Comparison of ENCODE assay signal across 20 cellular contexts in genomic region chr4:84597450-84597849, GRCh38. TPM values are rescaled to one million over a fixed set of nuclear protein-coding genes. Genes with fewer than 3 reads are reported as not detected.
A peak's percentile ranks its signal among the peaks of the same experiment; 100 is the strongest.
DNase-seq lines count a peak whose midpoint lies in the region; ATAC-seq, FAIRE-seq and TF ChIP-seq lines count a peak whose summit lies in the region.
"Had no signal": no experiment of that assay in that cellular context is flagged by ENCODE, and none has a peak within 500 bp of the region (broad histone marks: within the 10 kb centered on the region; RNA-seq: fewer than 3 reads in every experiment).

No MANE protein-coding gene starts in this region.

- CTCF ChIA-PET in H1 (lab: Charles Lee; ENCODE audit: partially characterized antibody) = interaction anchor here (1.2 kb wide), 1 partner anchor 13 kb away, joined by 3 read pairs; no protein-coding TSS in a partner anchor

- H3K9me3 Mint-ChIP-seq in glutamatergic neuron (ENCODE audit: unreplicated experiment) = no peaks in the 10 kb centered on the region
- H3K9me3 Mint-ChIP-seq: activated CD4-positive, alpha-beta T cell treated with anti-CD3 and anti-CD28 coated beads, Interleukin-2, amount 10 ng/mL, durations not matched to agents 7 days and 5 days; activated T-cell treated with anti-CD3 and anti-CD28 coated beads, Interleukin-2, amount 50 U/mL, for 24 hours had no signal

- H3K36me3 ChIP-seq in H1 (ENCODE audit: control insufficient read depth in 2 of 4, insufficient read depth in 4 of 4, low read length in 3 of 4) (no peaks in the 10 kb centered on the region), mucosa of descending colon (ENCODE audit: low read depth) (no peaks in the 10 kb centered on the region), GM23248 (ENCODE audit: low read depth) (no peaks in the 10 kb centered on the region)
- H3K36me3 ChIP-seq: BLaER1 treated with 17β-estradiol and CSF1 and Interleukin-3, amounts not matched to agents 10 nM and 100 nM; pancreas; tibial artery had no signal

- intact Hi-C loops in mucosa of descending colon (cut with DNase I, micrococcal nuclease) = no loop called here

- H4K20me1 ChIP-seq in H1 (replicated peaks in 1 of 2; ENCODE audit: control insufficient read depth in 1 of 2, insufficient read depth in 2 of 2, low read length in 2 of 2) (no peaks in the 10 kb centered on the region), GM23248 (ENCODE audit: insufficient read depth) (no peaks in the 10 kb centered on the region)
- H4K20me1 ChIP-seq: BLaER1 treated with 17β-estradiol and CSF1 and Interleukin-3, amounts not matched to agents 10 nM and 100 nM had no signal

- H3K4me3 ChIP-seq in H1 (ENCODE audit: extremely low read depth in 1 of 4, insufficient read depth in 2 of 4, low read depth in 3 of 4, low read length in 4 of 4) = no peak overlapping the region
- no peak overlapping the region for H3K4me3 ChIP-seq in mucosa of descending colon
- H3K4me3 ChIP-seq in GM23248 = no peak overlapping the region
- H3K4me3 ChIP-seq: BLaER1 treated with 17β-estradiol and CSF1 and Interleukin-3, amounts not matched to agents 10 nM and 100 nM; pancreas; tibial artery had no signal

- DNase-seq in DMS53 (lab: John Stamatoyannopoulos, UW) (peak; percentile 37), DMS53 treated with DMSO at 0.1 percent for 48 hours (lab: John Stamatoyannopoulos, UW; ENCODE audit: unreplicated experiment) (no peak), OCI-M1 (lab: John Stamatoyannopoulos, UW) (peak; percentile 56), H1 (ENCODE audit: low read depth in 1 of 2, low spot score in 2 of 2) (no peak), mucosa of descending colon (no peak), GM13977 (ENCODE audit: low spot score) (no peak), glutamatergic neuron (no peak), GM23248 (no peak)
- DNase-seq: 8988T; activated CD4-positive, alpha-beta T cell treated with anti-CD3 and anti-CD28 coated beads, Interleukin-2, amount 10 ng/mL, durations not matched to agents 7 days and 5 days; activated naive CD8-positive, alpha-beta T cell treated with anti-CD3 and anti-CD28 coated beads, Interleukin-2, amount 10 ng/mL, durations not matched to agents 7 days and 5 days; activated T-cell treated with anti-CD3 and anti-CD28 coated beads, Interleukin-2, amount 50 U/mL, for 24 hours; caudate nucleus; DMS79 treated with DMSO at 0.1 percent for 48 hours; effector CD8-positive, alpha-beta T cell; NCI-H446; pancreas; stimulated activated CD4-positive, alpha-beta T cell treated with anti-CD3 and anti-CD28 coated beads, Interleukin-4, amount 100 ng/mL, for 1 hour; tibial artery had no signal

- H3K36me3 Mint-ChIP-seq in glutamatergic neuron (ENCODE audit: unreplicated experiment) = no peaks in the 10 kb centered on the region
- H3K36me3 Mint-ChIP-seq: activated naive CD8-positive, alpha-beta T cell treated with anti-CD3 and anti-CD28 coated beads, Interleukin-2, amount 10 ng/mL, durations not matched to agents 7 days and 5 days had no signal

- H3F3A ChIP-seq in GM23248 (ENCODE audit: insufficient read depth) = no peaks in the 10 kb centered on the region

- H2BK12ac ChIP-seq in H1 (ENCODE audit: low read depth, low read length) = peak overlapping the region; percentile 68

- H3K9me3 ChIP-seq in H1 (ENCODE audit: insufficient read depth in 2 of 2, low read depth in 1 of 2, low read length in 1 of 2) (0 out of 4 replicates have a peak, but pooled peaks cover 0 to 2% of the 10 kb centered on the region in 2 experiments), mucosa of descending colon (no peaks in the 10 kb centered on the region), GM23248 (ENCODE audit: low read depth) (no peaks in the 10 kb centered on the region)
- H3K9me3 ChIP-seq: BLaER1 treated with 17β-estradiol and CSF1 and Interleukin-3, amounts not matched to agents 10 nM and 100 nM; pancreas; tibial artery had no signal

- peak; percentile 23 for ATAC-seq in mucosa of descending colon

- peak overlapping the region; percentile 98 for H2AK5ac ChIP-seq in H1 (ENCODE audit: low read depth, low read length)

- H3K9ac ChIP-seq in H1 (replicated peaks in 1 of 4; ENCODE audit: extremely low read depth in 1 of 4, low read depth in 3 of 4, low read length in 3 of 4) = no peak overlapping the region
- no peak overlapping the region for H3K9ac ChIP-seq in GM23248
- H3K9ac ChIP-seq: BLaER1 treated with 17β-estradiol and CSF1 and Interleukin-3, amounts not matched to agents 10 nM and 100 nM had no signal

- no peak overlapping the region for H3K14ac ChIP-seq in H1 (ENCODE audit: insufficient read length)

- WGBS in H1 (ENCODE audit: extremely low coverage in 1 of 2, insufficient coverage in 1 of 2, insufficient read length in 1 of 2, insufficient replicate concordance in 2 of 2, low coverage in 1 of 2, low lambda C conversion rate in 2 of 2, missing lambda C conversion rate in 1 of 2), 2 experiments = 91% methylated on average over 3 of the region's 4 CpGs; no CpG with 5 or more reads in 1 of the 2 experiments
- 71 to 74% methylated on average over 4 of the region's 4 CpGs for WGBS in GM23248 (ENCODE audit: low coverage in 1 of 2, low lambda C conversion rate in 2 of 2, missing lambda C conversion rate in 2 of 2), 2 experiments

- H2BK120ac ChIP-seq in H1 (replicated peaks; ENCODE audit: low read depth, low read length) = peak overlapping the region; percentile 24

- H3K4me1 Mint-ChIP-seq in glutamatergic neuron (ENCODE audit: low read depth, unreplicated experiment) = no peaks in the 10 kb centered on the region
- H3K4me1 Mint-ChIP-seq: activated CD4-positive, alpha-beta T cell treated with anti-CD3 and anti-CD28 coated beads, Interleukin-2, amount 10 ng/mL, durations not matched to agents 7 days and 5 days; activated naive CD8-positive, alpha-beta T cell treated with anti-CD3 and anti-CD28 coated beads, Interleukin-2, amount 10 ng/mL, durations not matched to agents 7 days and 5 days had no signal

- H3K27me3 Mint-ChIP-seq in glutamatergic neuron (ENCODE audit: unreplicated experiment) = no peaks in the 10 kb centered on the region

- H3K4me3 Mint-ChIP-seq in glutamatergic neuron (ENCODE audit: unreplicated experiment) = no peak overlapping the region
- H3K4me3 Mint-ChIP-seq: activated CD4-positive, alpha-beta T cell treated with anti-CD3 and anti-CD28 coated beads, Interleukin-2, amount 10 ng/mL, durations not matched to agents 7 days and 5 days; activated naive CD8-positive, alpha-beta T cell treated with anti-CD3 and anti-CD28 coated beads, Interleukin-2, amount 10 ng/mL, durations not matched to agents 7 days and 5 days; activated T-cell treated with anti-CD3 and anti-CD28 coated beads, Interleukin-2, amount 50 U/mL, for 24 hours had no signal

- H4K91ac ChIP-seq in H1 (replicated peaks; ENCODE audit: insufficient read length, low read length) = no peak overlapping the region

- TF ChIP-seq POLR2A in H1 (IDR thresholded peaks at IDR 0.05; ENCODE audit: control extremely low read depth in 1 of 2, low read depth in 2 of 2, low read length in 2 of 2) = no peak

- POLR2A ChIA-PET in H1 (lab: Charles Lee; ENCODE audit: partially characterized antibody) = interaction anchor here (0.7 to 5.0 kb wide), 3 partner anchors 13 to 1967 kb away, joined by 3 to 40 read pairs (median 4); partner anchors contain the start of gene CDS1

- TF ChIP-seq CTCF in H1 (IDR thresholded peaks at IDR 0.05; ENCODE audit: control extremely low read depth in 1 of 3, insufficient read depth in 1 of 3, low read depth in 1 of 3, low read length in 3 of 3) (no peak), mucosa of descending colon (IDR thresholded peaks at IDR 0.05) (no peak), GM13977 (IDR thresholded peaks at IDR 0.05; ENCODE audit: extremely low read depth, insufficient read depth, missing control alignments) (no peak), glutamatergic neuron (IDR thresholded peaks at IDR 0.05; ENCODE audit: partially characterized antibody, unreplicated experiment) (no peak)

- no peak overlapping the region for H4K8ac ChIP-seq in H1 (ENCODE audit: extremely low read depth, insufficient read depth, low read length)

- TF ChIP-seq EP300 in H1 (IDR thresholded peaks at IDR 0.05; ENCODE audit: borderline replicate concordance in 1 of 2, low read depth in 2 of 2, low read length in 2 of 2) = no peak

- peak overlapping the region; percentile 69 for H2BK5ac ChIP-seq in H1 (ENCODE audit: low read depth, low read length)

- H3K4me1 ChIP-seq in H1 (replicated peaks in 1 of 4; ENCODE audit: control insufficient read depth in 3 of 4, insufficient read depth in 4 of 4, low read length in 3 of 4) (peaks cover 0 to 10% (median 4%) of the 10 kb centered on the region in 4 experiments; a peak in 4 of 7 replicates), mucosa of descending colon (ENCODE audit: low read depth) (no peaks in the 10 kb centered on the region), GM23248 (ENCODE audit: insufficient read depth) (no peaks in the 10 kb centered on the region)
- H3K4me1 ChIP-seq: pancreas, tibial artery had no signal

- no peak overlapping the region for H3K23ac ChIP-seq in H1 (ENCODE audit: insufficient read length)

- H3K56ac ChIP-seq in H1 (replicated peaks; ENCODE audit: insufficient read length, low read depth, low read length) = no peak overlapping the region

- no peak overlapping the region for H4K5ac ChIP-seq in H1 (ENCODE audit: insufficient read length, low read depth, low read length)

- H3K4me2 ChIP-seq in H1 (ENCODE audit: insufficient read depth in 1 of 2, low read depth in 2 of 2, low read length in 2 of 2) (no peak overlapping the region), GM23248 (ENCODE audit: unreplicated experiment) (no peak overlapping the region)

- H3K18ac ChIP-seq in H1 (ENCODE audit: extremely low read depth, low read length) = 0 out of 2 replicates have a peak overlapping the region, but pooled peaks have one; percentile 72

- no peak overlapping the region; the same call in 1 of the 2 replicates for H2BK20ac ChIP-seq in H1 (ENCODE audit: low read length)

- H3K79me1 ChIP-seq in H1 (ENCODE audit: low read depth, low read length) = peaks cover 2% of the 10 kb centered on the region

- H3K9me2 ChIP-seq in GM23248 (ENCODE audit: insufficient read depth) = no peaks in the 10 kb centered on the region

- TF ChIP-seq RAD21 in H1 (IDR thresholded peaks at IDR 0.05 in 1 of 2, conservative IDR thresholded peaks at IDR 0.05 in 1 of 2; ENCODE audit: low read depth in 2 of 2, low read length in 2 of 2) = no peak

- no peak overlapping the region for H3K4ac ChIP-seq in H1 (replicated peaks; ENCODE audit: insufficient read length, low read depth, low read length)

- H3K27me3 ChIP-seq in H1 (replicated peaks in 1 of 4; ENCODE audit: control insufficient read depth in 3 of 4, extremely low read depth in 1 of 4, insufficient read depth in 3 of 4, low read length in 3 of 4) (no peaks in the 10 kb centered on the region), GM23248 (replicated peaks; ENCODE audit: insufficient read depth) (no peaks in the 10 kb centered on the region)
- H3K27me3 ChIP-seq: BLaER1 treated with 17β-estradiol and CSF1 and Interleukin-3, amounts not matched to agents 10 nM and 100 nM; pancreas; tibial artery had no signal

- H3K27ac Mint-ChIP-seq in glutamatergic neuron (ENCODE audit: unreplicated experiment) = no peak overlapping the region
- H3K27ac Mint-ChIP-seq: activated CD4-positive, alpha-beta T cell treated with anti-CD3 and anti-CD28 coated beads, Interleukin-2, amount 10 ng/mL, durations not matched to agents 7 days and 5 days; activated naive CD8-positive, alpha-beta T cell treated with anti-CD3 and anti-CD28 coated beads, Interleukin-2, amount 10 ng/mL, durations not matched to agents 7 days and 5 days; activated T-cell treated with anti-CD3 and anti-CD28 coated beads, Interleukin-2, amount 50 U/mL, for 24 hours had no signal

- H3K27ac ChIP-seq in H1 (ENCODE audit: low read depth, low read length) (peak overlapping the region; percentile 31; the same call in 1 of the 2 replicates), GM23248 (no peak overlapping the region)
- H3K27ac ChIP-seq: pancreas, tibial artery had no signal

- H3K23me2 ChIP-seq in H1 (ENCODE audit: low read depth, low read length) = no peaks in the 10 kb centered on the region

- H3K79me2 ChIP-seq in H1 (ENCODE audit: control insufficient read depth in 1 of 2, insufficient read depth in 2 of 2, low read length in 2 of 2) = peaks cover 0 to 78% of the 10 kb centered on the region in 2 experiments; a peak in 3 of 4 replicates
- H3K79me2 ChIP-seq in GM23248 (ENCODE audit: insufficient read depth) = no peaks in the 10 kb centered on the region

- in situ Hi-C loops in GM13977 (cut with MboI; ENCODE audit: low pct_unique_long_range_greater_than_20kb, low sequenced_read_pairs, unreplicated experiment) (no loop called here), GM23248 (cut with MboI) (no loop called here)

- H2BK15ac ChIP-seq in H1 (ENCODE audit: low read length) = no peak overlapping the region

- FAIRE-seq in H1 (lab: Jason Lieb, UNC) = no peak
- FAIRE-seq: pancreas had no signal

- no peak overlapping the region for H2AFZ ChIP-seq in H1 (ENCODE audit: low read length)
- no peak overlapping the region for H2AFZ ChIP-seq in GM23248

RNA-seq across cellular contexts. Expression of gene CDS1, which starts 14.5 kb away (rescaled TPM):
- total RNA-seq in H1 (2021; fragmentation: NEBNext Ultra II Directional; extraction: Animal tissue kit (Norgen Biotek cat#: 25700)) = 13.9 and 15.0 TPM in 2 replicates
- polyA plus RNA-seq in H1 (2011; rRNA removed) (6.3 and 8.7 TPM in 2 replicates), GM23248 (2016; fragmentation: Nextera tagmentation; extraction: Ambion mirVana) (0.04 TPM in 1 of 2 replicates, not detected in the other)
- 8.0 TPM for polyA plus RNA-seq in H1 (2011; cell fraction: cytosol; rRNA removed)
- polyA plus RNA-seq in H1 (2011; cell fraction: nucleus; rRNA removed) = 11.8 TPM
- polyA plus RNA-seq in H1 (2012, experiment 1 of 2) = 6.3 to 10.4 TPM (median 7.2 TPM) in 4 replicates
- polyA plus RNA-seq in H1 (2012, experiment 2 of 2) = 1.1 TPM
- polyA plus RNA-seq in H1 (2013, experiment 1 of 2) = 20.7 TPM
- polyA plus RNA-seq in H1 (2013, experiment 2 of 2) = 22.2 TPM
- 13.7 and 18.2 TPM in 2 replicates for polyA minus RNA-seq in H1 (2011; rRNA and poly(A)+ RNA removed)
- 9.7 TPM for polyA minus RNA-seq in H1 (2011; cell fraction: cytosol; rRNA and poly(A)+ RNA removed)
- polyA minus RNA-seq in H1 (2011; cell fraction: nucleus; rRNA and poly(A)+ RNA removed) = 18.0 TPM
- total RNA-seq in mucosa of descending colon (10 to 100 TPM; 18.9 to 44.2 (median 39.2) TPM), glutamatergic neuron (ENCODE audit: unreplicated experiment) (1.3 TPM)
- not detected in 2 replicates for total RNA-seq in GM23248 (2014; rRNA removed; shearing (Covaris generic))

Comparison
In these comparisons a context has a peak if more than half of its experiments do, and no peak if none do; other contexts are left out.
1. DNase-seq: peak in DMS53 (single experiment) and OCI-M1 (single experiment); none in DMS53 treated with DMSO at 0.1 percent for 48 hours (single experiment), H1 (0 of 2), mucosa of descending colon (0 of 3), GM13977 (single experiment), glutamatergic neuron (single experiment) and GM23248 (single experiment).